Comparison of ENCODE assay signal across 9 cellular contexts in the genomic region with DNA sequence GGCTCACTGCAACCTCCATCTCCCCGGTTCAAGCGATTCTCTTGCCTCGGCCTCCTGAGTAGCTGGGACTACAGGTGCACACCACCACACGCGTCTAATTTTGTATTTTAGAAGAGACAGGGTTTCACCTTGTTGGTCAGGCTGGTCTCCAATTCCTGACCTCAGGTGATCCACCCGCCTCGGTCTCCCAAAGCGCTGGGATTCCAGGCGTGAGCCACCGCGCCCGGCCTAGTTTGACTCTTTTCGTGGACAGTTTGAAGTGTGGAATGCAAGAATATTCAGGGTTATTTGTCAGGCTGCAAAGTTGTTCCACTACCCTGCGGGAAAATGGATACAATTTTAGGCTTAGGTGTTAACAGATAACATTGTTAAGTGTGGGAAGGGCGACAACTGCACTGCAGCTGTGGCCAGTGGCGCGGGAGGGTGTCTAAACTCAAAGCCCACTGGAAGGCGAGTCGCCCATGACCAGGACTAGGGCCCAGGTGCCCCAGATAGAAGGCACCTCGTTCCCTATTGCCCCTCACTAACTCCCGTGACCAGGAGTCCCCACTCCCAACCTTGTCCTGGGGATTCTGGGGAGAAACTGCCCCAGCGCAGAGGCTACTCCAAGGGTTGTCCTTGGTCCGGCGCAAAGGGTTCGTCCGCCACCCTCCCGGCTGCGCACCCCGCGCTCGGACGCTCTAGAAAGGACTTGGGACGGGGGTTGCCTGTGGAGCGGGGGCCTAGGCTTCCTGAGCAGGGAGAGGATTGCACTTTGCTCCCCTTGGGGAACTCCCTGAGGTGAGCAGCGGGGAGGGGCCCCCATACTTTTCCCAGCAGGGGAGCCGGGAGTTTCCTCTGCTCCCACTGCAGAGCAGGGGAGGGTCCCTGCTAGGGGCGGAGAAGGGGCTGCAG. TPM values are rescaled to one million over a fixed set of nuclear protein-coding genes. Genes with fewer than 3 reads are reported as not detected.
DNase-seq lines count a peak whose midpoint lies in the region; ATAC-seq and TF ChIP-seq lines count a peak whose summit lies in the region.
"Had no signal": no experiment of that assay in that cellular context is flagged by ENCODE, and none has a peak within 500 bp of the region (broad histone marks: within the 10 kb centered on the region; RNA-seq: fewer than 3 reads in every experiment).

No MANE protein-coding gene starts in this region.

- H3K9me3 ChIP-seq in sigmoid colon: no peaks in the 10 kb centered on the region

- POLR2A ChIA-PET in T-cell (lab: Charles Lee): no interaction called here

- H3K36me3 ChIP-seq in sigmoid colon: no peaks in the 10 kb centered on the region

- peak overlapping the region; percentile 82 to 97 (median 90) for H3K27ac ChIP-seq in sigmoid colon

- H3K4me3 ChIP-seq in GM12865 (ENCODE audit: low read depth, low read length) (peak overlapping the region; percentile 80; the same call in 1 of the 2 replicates), iPS-11a (ENCODE audit: low read depth, low read length) (peak overlapping the region; percentile 63), sigmoid colon (peak overlapping the region in 3 of 4 donors; percentile 87 to 99 (median 99))

- no peak for TF ChIP-seq CTCF in GM12865 (IDR thresholded peaks at IDR 0.05; ENCODE audit: insufficient read depth, low read depth, low read length, missing control alignments)
- TF ChIP-seq CTCF in sigmoid colon (IDR thresholded peaks at IDR 0.05): no peak

- peaks cover 30 to 32% (median 31%) of the 10 kb centered on the region in 3 donors for H3K4me1 Mint-ChIP-seq in T-cell

- WGBS in sigmoid colon, 2 donors: 40 to 69% methylated on average over 37 of the region's 37 CpGs

- CTCF ChIA-PET in T-cell (lab: Charles Lee): no interaction called here

- DNase-seq in GM12865 (ENCODE audit: low read depth) (no peak), T-cell (no peak), sigmoid colon (no peak), activated gamma-delta T cell (lab: John Stamatoyannopoulos, UW) (no peak)
- DNase-seq: cerebellar nuclear complex had no signal

- ATAC-seq in T-cell (replicated peaks in 1 of 4) (no peak), HG02571 (IDR thresholded peaks at IDR 0.05; ENCODE audit: unreplicated experiment) (no peak), GM21825 (IDR thresholded peaks at IDR 0.05; ENCODE audit: unreplicated experiment) (no peak), HG02763 (IDR thresholded peaks at IDR 0.05; ENCODE audit: unreplicated experiment) (no peak)

- H3K27me3 ChIP-seq in sigmoid colon: no peaks in the 10 kb centered on the region

- intact Hi-C loops in sigmoid colon (cut with DNase I): loop anchor here (5.0 to 10.0 kb wide), 4 partner anchors 83 to 1238 kb away; a partner anchor contains a TSS

- peaks cover 0 to 38% (median 28%) of the 10 kb centered on the region in 4 donors for H3K4me1 ChIP-seq in sigmoid colon

- peak overlapping the region; percentile 49 to 61 for H3K27ac Mint-ChIP-seq in T-cell

- H3K9me3 Mint-ChIP-seq in T-cell: no peaks in the 10 kb centered on the region

- H3K36me3 Mint-ChIP-seq in T-cell: peaks cover 4% of the 10 kb centered on the region

- no peaks in the 10 kb centered on the region for H3K27me3 Mint-ChIP-seq in T-cell

- peak overlapping the region; percentile 69 to 98 (median 69) for H3K4me3 Mint-ChIP-seq in T-cell

- no peak for TF ChIP-seq POLR2A in sigmoid colon (IDR thresholded peaks at IDR 0.05)

- no peak for TF ChIP-seq EP300 in sigmoid colon (IDR thresholded peaks at IDR 0.05)

RNA-seq across cellular contexts. Expression of a gene that starts 1.1 kb away (rescaled TPM):
- total RNA-seq in T-cell (100 to 1,000 TPM; 141 to 294 (median 207) TPM), sigmoid colon (100 to 1,000 TPM; 197 to 552 (median 326) TPM)
- polyA plus RNA-seq in sigmoid colon: 100 to 1,000 TPM in 2 of 3 donors, 10 to 100 TPM in 1; 77.2 to 285 (median 109) TPM
